8 cellular contexts compared by ENCODE assay signal in genomic region chr6:46090115-46091079, GRCh38.
DNase-seq lines count a peak whose midpoint lies in the region; ATAC-seq and TF ChIP-seq lines count a peak whose summit lies in the region.

No MANE protein-coding gene starts in this region.

- H2AFZ ChIP-seq in DND-41 (ENCODE audit: low read depth, low read length) = no peak overlapping the region

- no peaks in the 10 kb centered on the region for H4K20me1 ChIP-seq in DND-41 (ENCODE audit: insufficient read depth, low read length)

- no peaks in the 10 kb centered on the region for H3K27me3 ChIP-seq in DND-41 (ENCODE audit: insufficient read depth, low read length, poor library complexity)
- H3K27me3 ChIP-seq in endocrine pancreas (ENCODE audit: control insufficient read depth, insufficient read depth, low read length) = no peaks in the 10 kb centered on the region

- H3K4me3 ChIP-seq in DND-41 (ENCODE audit: low read depth in 1 of 2, low read length in 2 of 2) (no peak overlapping the region), endocrine pancreas (ENCODE audit: control insufficient read depth, insufficient read depth, low read length) (peak overlapping the region; percentile 15)

- H3K4me1 ChIP-seq in DND-41 (ENCODE audit: insufficient read depth, low read length) (no peaks in the 10 kb centered on the region), endocrine pancreas (ENCODE audit: control insufficient read depth, insufficient read depth, low read length) (no peaks in the 10 kb centered on the region)

- H3K9me3 ChIP-seq in DND-41 (ENCODE audit: insufficient read depth, low read length, severe bottlenecking) (peaks cover 3% of the 10 kb centered on the region), endocrine pancreas (ENCODE audit: control insufficient read depth, low read length) (no peaks in the 10 kb centered on the region)

- DNase-seq in DND-41 = peak; percentile 61
- DNase-seq in NCI-H82 (lab: John Stamatoyannopoulos, UW) = peak; percentile 74
- peak in 2 of 3 experiments; percentile 10 to 20 for DNase-seq in activated CD8-positive, alpha-beta memory T cell treated with anti-CD3 and anti-CD28 coated beads for 48 hours (ENCODE audit: low read depth in 2 of 3, low spot score in 2 of 3)
- DNase-seq in middle frontal gyrus (ENCODE audit: extremely low spot score, low spot score) = peak; percentile 47
- DNase-seq in stimulated activated CD8-positive, alpha-beta memory T cell treated with anti-CD3 and anti-CD28 coated beads, Interleukin-4, amount 100 ng/mL, for 48 hours = peak; percentile 70

- H3K36me3 ChIP-seq in DND-41 (ENCODE audit: insufficient read depth, low read length) (no peaks in the 10 kb centered on the region), endocrine pancreas (ENCODE audit: control insufficient read depth, insufficient read depth, low read length) (no peaks in the 10 kb centered on the region)

- ATAC-seq in DND-41 (ENCODE audit: insufficient read depth, low read depth) (peak; percentile 76), HG02678 (IDR thresholded peaks at IDR 0.05; ENCODE audit: unreplicated experiment) (peak; percentile 56), GM21447 (IDR thresholded peaks at IDR 0.05; ENCODE audit: unreplicated experiment) (no peak)

- H3K9ac ChIP-seq in DND-41 (ENCODE audit: low read depth, low read length) (no peak overlapping the region), endocrine pancreas (ENCODE audit: control insufficient read depth, insufficient read depth, low read length) (no peak overlapping the region)

- peak; percentile 85 for TF ChIP-seq CTCF in DND-41 (IDR thresholded peaks at IDR 0.05; ENCODE audit: borderline replicate concordance, extremely low read depth, low read length, poor library complexity, severe bottlenecking)

- H3K27ac ChIP-seq in DND-41 (ENCODE audit: low read length) = no peak overlapping the region

- H3K4me2 ChIP-seq in DND-41 (ENCODE audit: insufficient read depth, low read length) = no peak overlapping the region

- no peaks in the 10 kb centered on the region for H3K79me2 ChIP-seq in DND-41 (ENCODE audit: insufficient read depth, low read length)

Comparison
In these comparisons a context has a peak if more than half of its experiments do, and no peak if none do; other contexts are left out.
1. DNase-seq: peak in every context shown above with its lines; median percentile 74 in NCI-H82; 70 in stimulated activated CD8-positive, alpha-beta memory T cell treated with anti-CD3 and anti-CD28 coated beads, Interleukin-4, amount 100 ng/mL, for 48 hours; 61 in DND-41; 47 in middle frontal gyrus; 15 in activated CD8-positive, alpha-beta memory T cell treated with anti-CD3 and anti-CD28 coated beads for 48 hours.